1 cellular context compared by ENCODE assay signal in the genomic region with DNA sequence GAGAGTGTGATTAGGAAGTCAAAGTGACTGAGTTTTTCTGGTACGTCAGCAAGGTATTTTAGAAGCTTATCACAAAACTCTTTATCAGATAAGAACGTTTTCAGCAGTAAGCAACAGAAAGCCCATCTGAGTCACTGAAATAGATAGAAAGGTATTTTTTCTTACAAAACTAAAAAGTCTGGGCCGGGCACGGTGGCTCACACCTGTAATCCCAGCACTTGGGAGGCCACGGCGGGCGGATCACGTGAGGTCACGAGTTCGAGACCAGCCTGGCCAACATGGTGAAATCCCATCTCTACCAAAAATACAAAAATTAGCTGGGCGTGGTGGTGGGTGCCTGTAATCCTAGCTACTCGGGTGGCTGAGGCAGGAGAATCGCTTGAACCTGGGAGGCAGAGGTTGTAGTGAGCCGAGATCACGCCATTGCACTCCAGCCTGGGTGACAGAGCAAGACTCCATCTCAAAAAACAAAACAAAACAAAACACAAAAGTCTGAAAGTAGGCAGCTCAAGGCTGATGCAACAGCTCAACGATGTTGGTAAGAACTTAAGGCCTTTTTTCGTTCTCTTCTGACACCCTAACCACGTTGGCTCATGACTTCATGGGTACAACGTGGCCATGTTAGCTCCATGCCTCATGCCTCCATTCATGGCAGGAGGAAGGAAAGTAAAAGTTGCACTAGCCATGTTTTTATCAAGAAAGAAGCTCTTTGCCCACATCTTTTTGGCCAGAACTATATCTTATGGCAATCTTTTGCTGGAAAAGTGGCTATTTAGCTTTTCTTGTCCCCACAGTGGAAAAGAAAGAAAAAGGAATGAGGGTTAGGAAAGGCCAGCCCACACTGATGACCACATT.
TF ChIP-seq lines count a peak whose summit lies in the region.

No MANE protein-coding gene starts in this region.

TF ChIP-seq in HEK293, 187 proteins besides CTCF, POLR2A, EP300 and RAD21:
- 0 out of 2 replicates have a peak, but pooled peaks have one; percentile 33 for TF ChIP-seq ZNF548 (tag by site-specific recombination; IDR thresholded peaks at IDR 0.05)
